Comparison of ENCODE assay signal across 36 cellular contexts in genomic region chr5:81086881-81087281, GRCh38.
"Had no signal": no experiment of that assay in that cellular context is flagged by ENCODE, and none has a peak within 500 bp of the region (broad histone marks: within the 10 kb centered on the region; RNA-seq: fewer than 3 reads in every experiment).

No MANE protein-coding gene starts in this region.

- H3K27ac Mint-ChIP-seq: activated B cell treated with CpG ODN at 0.5 μM for 24 hours; activated CD4-positive, alpha-beta memory T cell treated with anti-CD3 and anti-CD28 coated beads, Interleukin-2, amount 10 ng/mL, durations not matched to agents 7 days and 5 days; activated CD8-positive, alpha-beta memory T cell treated with anti-CD3 and anti-CD28 coated beads, Interleukin-2, amount 10 ng/mL, durations not matched to agents 7 days and 5 days; activated naive CD4-positive, alpha-beta T cell treated with anti-CD3 and anti-CD28 coated beads, Interleukin-2, amount 10 ng/mL, durations not matched to agents 7 days and 5 days; activated naive CD8-positive, alpha-beta T cell; activated naive CD8-positive, alpha-beta T cell treated with anti-CD3 and anti-CD28 coated beads, Interleukin-2, amount 50 U/mL, for 24 hours; brain had no signal

- H3K27ac ChIP-seq: VCaP had no signal

- H3K9me3 ChIP-seq: MG63 had no signal

- H3K4me3 ChIP-seq: MG63 had no signal

- H3K36me3 ChIP-seq: MG63 had no signal

- FAIRE-seq: bronchial epithelial cell had no signal

- H3K36me3 Mint-ChIP-seq: activated CD8-positive, alpha-beta memory T cell treated with anti-CD3 and anti-CD28 coated beads, Interleukin-2, amount 10 ng/mL, durations not matched to agents 7 days and 5 days; brain had no signal

- H3K4me1 Mint-ChIP-seq: activated B cell treated with CpG ODN at 0.5 μM for 24 hours; activated CD4-positive, alpha-beta memory T cell treated with anti-CD3 and anti-CD28 coated beads, Interleukin-2, amount 10 ng/mL, durations not matched to agents 7 days and 5 days; activated CD8-positive, alpha-beta memory T cell treated with anti-CD3 and anti-CD28 coated beads, Interleukin-2, amount 10 ng/mL, durations not matched to agents 7 days and 5 days; activated naive CD4-positive, alpha-beta T cell treated with anti-CD3 and anti-CD28 coated beads, Interleukin-2, amount 10 ng/mL, durations not matched to agents 7 days and 5 days; activated naive CD8-positive, alpha-beta T cell treated with anti-CD3 and anti-CD28 coated beads, Interleukin-2, amount 50 U/mL, for 24 hours; brain had no signal

- DNase-seq: activated B cell treated with CpG ODN at 0.5 μM for 24 hours; activated CD4-positive, alpha-beta memory T cell treated with anti-CD3 and anti-CD28 coated beads, Interleukin-2, amount 10 ng/mL, durations not matched to agents 7 days and 5 days; activated CD4-positive, alpha-beta T cell treated with anti-CD3 and anti-CD28 coated beads for 4 hours; activated CD4-positive, alpha-beta T cell treated with anti-CD3 and anti-CD28 coated beads, Interleukin-2, amount 50 U/mL, for 1 hour; activated CD4-positive, CD25-positive, alpha-beta regulatory T cell treated with anti-CD3 and anti-CD28 coated beads, Interleukin-2, amount 50 U/mL, for 72 hours; activated CD8-positive, alpha-beta memory T cell treated with anti-CD3 and anti-CD28 coated beads for 24 hours; activated CD8-positive, alpha-beta memory T cell treated with anti-CD3 and anti-CD28 coated beads, Interleukin-2, amount 10 ng/mL, durations not matched to agents 7 days and 5 days; activated CD8-positive, alpha-beta memory T cell treated with anti-CD3 and anti-CD28 coated beads, Interleukin-2, amount 50 U/mL, for 48 hours; activated effector memory CD4-positive, alpha-beta T cell treated with Interleukin-2 at 50 U/mL for 16 hours; activated naive CD4-positive, alpha-beta T cell treated with anti-CD3 and anti-CD28 coated beads, Interleukin-2, amount 10 ng/mL, durations not matched to agents 7 days and 5 days; activated naive CD8-positive, alpha-beta T cell treated with anti-CD3 and anti-CD28 coated beads, Interleukin-2, amount 50 U/mL, for 24 hours; activated T-cell treated with anti-CD3 and anti-CD28 coated beads, Interleukin-2, amount 50 U/mL, for 48 hours; anterior cingulate cortex; caudate nucleus; Kasumi-1; KG1; MG63; NCI-H1048; NCI-H1105 treated with DMSO at 0.1 percent for 48 hours; NCI-H1436; NCI-H1694 treated with DMSO at 0.1 percent for 48 hours; NCI-H2029; NCI-H345; NCI-H524 treated with DMSO at 0.1 percent for 48 hours; NCI-H748 treated with DMSO at 0.1 percent for 48 hours; OCI-M1; SIG-M5; SW 1271; T-helper 1 cell; T-helper 2 cell; T-helper 9 cell had no signal

- H3K9me3 Mint-ChIP-seq: activated B cell treated with CpG ODN at 0.5 μM for 24 hours; activated CD4-positive, alpha-beta memory T cell treated with anti-CD3 and anti-CD28 coated beads, Interleukin-2, amount 10 ng/mL, durations not matched to agents 7 days and 5 days; activated naive CD4-positive, alpha-beta T cell treated with anti-CD3 and anti-CD28 coated beads, Interleukin-2, amount 10 ng/mL, durations not matched to agents 7 days and 5 days; activated naive CD8-positive, alpha-beta T cell treated with anti-CD3 and anti-CD28 coated beads, Interleukin-2, amount 50 U/mL, for 24 hours; brain had no signal

- H3K27me3 Mint-ChIP-seq: activated CD4-positive, alpha-beta memory T cell treated with anti-CD3 and anti-CD28 coated beads, Interleukin-2, amount 10 ng/mL, durations not matched to agents 7 days and 5 days; activated CD8-positive, alpha-beta memory T cell treated with anti-CD3 and anti-CD28 coated beads, Interleukin-2, amount 10 ng/mL, durations not matched to agents 7 days and 5 days; activated naive CD4-positive, alpha-beta T cell treated with anti-CD3 and anti-CD28 coated beads, Interleukin-2, amount 10 ng/mL, durations not matched to agents 7 days and 5 days; activated naive CD8-positive, alpha-beta T cell; activated naive CD8-positive, alpha-beta T cell treated with anti-CD3 and anti-CD28 coated beads, Interleukin-2, amount 50 U/mL, for 24 hours had no signal

- ATAC-seq: activated CD8-positive, alpha-beta memory T cell treated with anti-CD3 and anti-CD28 coated beads, Interleukin-2, amount 10 ng/mL, durations not matched to agents 7 days and 5 days; activated naive CD8-positive, alpha-beta T cell treated with anti-CD3 and anti-CD28 coated beads, Interleukin-2, amount 50 U/mL, for 24 hours; SK-N-SH treated with all-trans-retinoic acid at 6 μM for 48 hours had no signal

- H3K4me3 Mint-ChIP-seq: activated B cell treated with CpG ODN at 0.5 μM for 24 hours; activated CD4-positive, alpha-beta memory T cell treated with anti-CD3 and anti-CD28 coated beads, Interleukin-2, amount 10 ng/mL, durations not matched to agents 7 days and 5 days; activated CD8-positive, alpha-beta memory T cell treated with anti-CD3 and anti-CD28 coated beads, Interleukin-2, amount 10 ng/mL, durations not matched to agents 7 days and 5 days; activated naive CD4-positive, alpha-beta T cell treated with anti-CD3 and anti-CD28 coated beads, Interleukin-2, amount 10 ng/mL, durations not matched to agents 7 days and 5 days; activated naive CD8-positive, alpha-beta T cell; activated naive CD8-positive, alpha-beta T cell treated with anti-CD3 and anti-CD28 coated beads, Interleukin-2, amount 50 U/mL, for 24 hours; brain had no signal

- H3K27me3 ChIP-seq: MG63 had no signal
